ENCODE assay signal across 1 cellular context in the genomic region with DNA sequence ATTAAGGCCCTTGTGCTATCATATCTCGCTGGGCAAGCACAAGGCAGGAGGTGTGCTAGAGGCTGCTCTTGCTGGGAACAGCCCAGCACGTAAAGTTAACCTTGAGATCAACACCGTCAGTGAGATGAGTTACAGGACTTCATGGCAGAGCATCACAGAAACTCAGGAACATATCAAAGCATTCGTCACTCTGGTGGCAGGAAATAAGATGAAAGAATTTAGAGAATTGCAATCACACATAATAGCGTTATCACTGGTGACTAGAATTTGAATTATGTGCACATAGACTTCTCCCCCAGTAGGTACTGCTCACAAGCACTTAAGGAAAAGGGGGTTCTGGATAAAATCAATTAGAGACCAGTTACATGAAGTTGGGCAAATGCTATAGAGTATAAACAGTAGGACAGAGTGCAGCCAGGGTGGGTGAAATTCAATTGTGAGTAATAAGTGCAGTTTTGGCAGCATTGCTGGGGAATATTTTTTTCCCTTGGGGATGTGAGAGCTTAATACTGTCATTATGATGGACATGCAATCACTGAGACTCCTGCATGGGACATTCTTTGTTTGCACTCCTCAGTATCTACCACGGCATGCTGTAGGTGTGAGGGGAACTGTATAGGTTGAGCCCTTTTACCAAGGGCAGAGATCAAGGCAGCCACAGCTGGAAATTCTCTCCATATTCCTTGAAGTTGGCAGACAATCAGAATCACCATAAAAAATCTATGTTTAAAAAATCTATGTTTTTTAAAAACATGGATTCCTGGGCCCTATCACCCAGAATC.
TF ChIP-seq lines count a peak whose summit lies in the region.

No MANE protein-coding gene starts in this region.

TF ChIP-seq in SK-N-SH treated with all-trans-retinoic acid at 6 μM for 48 hours, 23 proteins besides CTCF, POLR2A, EP300 and RAD21 (continued from another document):
- TF ChIP-seq, protein P1, sequence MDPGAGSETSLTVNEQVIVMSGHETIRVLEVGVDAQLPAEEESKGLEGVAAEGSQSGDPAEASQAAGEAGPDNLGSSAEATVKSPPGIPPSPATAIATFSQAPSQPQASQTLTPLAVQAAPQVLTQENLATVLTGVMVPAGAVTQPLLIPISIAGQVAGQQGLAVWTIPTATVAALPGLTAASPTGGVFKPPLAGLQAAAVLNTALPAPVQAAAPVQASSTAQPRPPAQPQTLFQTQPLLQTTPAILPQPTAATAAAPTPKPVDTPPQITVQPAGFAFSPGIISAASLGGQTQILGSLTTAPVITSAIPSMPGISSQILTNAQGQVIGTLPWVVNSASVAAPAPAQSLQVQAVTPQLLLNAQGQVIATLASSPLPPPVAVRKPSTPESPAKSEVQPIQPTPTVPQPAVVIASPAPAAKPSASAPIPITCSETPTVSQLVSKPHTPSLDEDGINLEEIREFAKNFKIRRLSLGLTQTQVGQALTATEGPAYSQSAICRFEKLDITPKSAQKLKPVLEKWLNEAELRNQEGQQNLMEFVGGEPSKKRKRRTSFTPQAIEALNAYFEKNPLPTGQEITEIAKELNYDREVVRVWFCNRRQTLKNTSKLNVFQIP (CRISPR knock-in tag; IDR thresholded peaks at IDR 0.05; ENCODE audit: borderline replicate concordance, low read depth): peak; percentile 96; the same call in 1 of the 2 replicates
- peak; percentile 62 for TF ChIP-seq RARB (CRISPR knock-in tag; IDR thresholded peaks at IDR 0.05)
- TF ChIP-seq TCF4 (CRISPR knock-in tag; IDR thresholded peaks at IDR 0.05; ENCODE audit: borderline replicate concordance): peak; percentile 97
- TF ChIP-seq PPARA (CRISPR knock-in tag; IDR thresholded peaks at IDR 0.05; ENCODE audit: borderline replicate concordance): no peak
- TF ChIP-seq, protein P2, sequence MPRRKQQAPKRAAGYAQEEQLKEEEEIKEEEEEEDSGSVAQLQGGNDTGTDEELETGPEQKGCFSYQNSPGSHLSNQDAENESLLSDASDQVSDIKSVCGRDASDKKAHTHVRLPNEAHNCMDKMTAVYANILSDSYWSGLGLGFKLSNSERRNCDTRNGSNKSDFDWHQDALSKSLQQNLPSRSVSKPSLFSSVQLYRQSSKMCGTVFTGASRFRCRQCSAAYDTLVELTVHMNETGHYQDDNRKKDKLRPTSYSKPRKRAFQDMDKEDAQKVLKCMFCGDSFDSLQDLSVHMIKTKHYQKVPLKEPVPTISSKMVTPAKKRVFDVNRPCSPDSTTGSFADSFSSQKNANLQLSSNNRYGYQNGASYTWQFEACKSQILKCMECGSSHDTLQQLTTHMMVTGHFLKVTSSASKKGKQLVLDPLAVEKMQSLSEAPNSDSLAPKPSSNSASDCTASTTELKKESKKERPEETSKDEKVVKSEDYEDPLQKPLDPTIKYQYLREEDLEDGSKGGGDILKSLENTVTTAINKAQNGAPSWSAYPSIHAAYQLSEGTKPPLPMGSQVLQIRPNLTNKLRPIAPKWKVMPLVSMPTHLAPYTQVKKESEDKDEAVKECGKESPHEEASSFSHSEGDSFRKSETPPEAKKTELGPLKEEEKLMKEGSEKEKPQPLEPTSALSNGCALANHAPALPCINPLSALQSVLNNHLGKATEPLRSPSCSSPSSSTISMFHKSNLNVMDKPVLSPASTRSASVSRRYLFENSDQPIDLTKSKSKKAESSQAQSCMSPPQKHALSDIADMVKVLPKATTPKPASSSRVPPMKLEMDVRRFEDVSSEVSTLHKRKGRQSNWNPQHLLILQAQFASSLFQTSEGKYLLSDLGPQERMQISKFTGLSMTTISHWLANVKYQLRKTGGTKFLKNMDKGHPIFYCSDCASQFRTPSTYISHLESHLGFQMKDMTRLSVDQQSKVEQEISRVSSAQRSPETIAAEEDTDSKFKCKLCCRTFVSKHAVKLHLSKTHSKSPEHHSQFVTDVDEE (CRISPR knock-in tag; IDR thresholded peaks at IDR 0.05): peak; percentile 96
- TF ChIP-seq OSR1 (CRISPR knock-in tag; IDR thresholded peaks at IDR 0.05): no peak
- TF ChIP-seq, protein P3, sequence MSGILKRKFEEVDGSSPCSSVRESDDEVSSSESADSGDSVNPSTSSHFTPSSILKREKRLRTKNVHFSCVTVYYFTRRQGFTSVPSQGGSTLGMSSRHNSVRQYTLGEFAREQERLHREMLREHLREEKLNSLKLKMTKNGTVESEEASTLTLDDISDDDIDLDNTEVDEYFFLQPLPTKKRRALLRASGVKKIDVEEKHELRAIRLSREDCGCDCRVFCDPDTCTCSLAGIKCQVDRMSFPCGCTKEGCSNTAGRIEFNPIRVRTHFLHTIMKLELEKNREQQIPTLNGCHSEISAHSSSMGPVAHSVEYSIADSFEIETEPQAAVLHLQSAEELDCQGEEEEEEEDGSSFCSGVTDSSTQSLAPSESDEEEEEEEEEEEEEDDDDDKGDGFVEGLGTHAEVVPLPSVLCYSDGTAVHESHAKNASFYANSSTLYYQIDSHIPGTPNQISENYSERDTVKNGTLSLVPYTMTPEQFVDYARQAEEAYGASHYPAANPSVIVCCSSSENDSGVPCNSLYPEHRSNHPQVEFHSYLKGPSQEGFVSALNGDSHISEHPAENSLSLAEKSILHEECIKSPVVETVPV (CRISPR knock-in tag; IDR thresholded peaks at IDR 0.05): peak; percentile 98
- TF ChIP-seq ESRRG (CRISPR knock-in tag; IDR thresholded peaks at IDR 0.05): peak; percentile 95
- no peak for TF ChIP-seq BACH2 (CRISPR knock-in tag; IDR thresholded peaks at IDR 0.05; ENCODE audit: borderline replicate concordance)
- peak; percentile 56; the same call in 1 of the 2 replicates for TF ChIP-seq ZNF8 (CRISPR knock-in tag; IDR thresholded peaks at IDR 0.05)
- TF ChIP-seq ZFP30 (CRISPR knock-in tag; IDR thresholded peaks at IDR 0.05): no peak
- TF ChIP-seq ZFP3 (CRISPR knock-in tag; IDR thresholded peaks at IDR 0.05): peak; percentile 66
